31 cellular contexts compared by ENCODE assay signal in genomic region chr11:75101424-75102128, GRCh38. TPM values are rescaled to one million over a fixed set of nuclear protein-coding genes. Genes with fewer than 3 reads are reported as not detected.
"Had no signal": no experiment of that assay in that cellular context is flagged by ENCODE, and none has a peak within 500 bp of the region (broad histone marks: within the 10 kb centered on the region; RNA-seq: fewer than 3 reads in every experiment).

No MANE protein-coding gene starts in this region.

- DNase-seq: immature natural killer cell; kidney; left colon; left lung; lower lobe of right lung; mammary epithelial cell; mesenchymal stem cell; naive thymus-derived CD8-positive, alpha-beta T cell; nucleus accumbens; pancreas; posterior cingulate gyrus; retina; right cardiac atrium; stimulated activated CD4-positive, alpha-beta T cell treated with anti-CD3 and anti-CD28 coated beads, Interleukin-12 subunit alpha, Interleukin-12 subunit beta, amount 100 ng/mL, for 4 hours; stimulated activated CD4-positive, alpha-beta T cell treated with anti-CD3 and anti-CD28 coated beads, Interleukin-15, amount 100 ng/mL, for 24 hours; stimulated activated CD4-positive, alpha-beta T cell treated with anti-CD3 and anti-CD28 coated beads, Interleukin-2, amount 100 ng/mL, for 24 hours; stimulated activated CD4-positive, alpha-beta T cell treated with anti-CD3 and anti-CD28 coated beads, Interleukin-4, amount 100 ng/mL, for 1 hour; stimulated activated naive B cell treated with anti-CD40 and anti-IgM and Interleukin-4, amounts not matched to agents 10 μg/mL and 1 μg/mL and 100 μg/mL, for 72 hours; stimulated activated naive CD8-positive, alpha-beta T cell treated with anti-CD3 and anti-CD28 coated beads, Interleukin-15, Interleukin-2, amounts not matched to agents 100 U/mL and 50 U/mL, for 24 hours; stomach; testis; thyroid gland; transverse colon; upper lobe of left lung had no signal

- H3K27ac ChIP-seq: left lung, lower lobe of right lung, pancreas, prostate gland, skin epidermis, stomach, testis, thyroid gland, transverse colon, upper lobe of left lung, vagina had no signal

- ATAC-seq: left colon; left lung; lower lobe of right lung; naive thymus-derived CD8-positive, alpha-beta T cell; pancreas; right cardiac atrium; sciatic nerve; stimulated activated naive B cell treated with anti-CD40 and anti-IgM and Interleukin-4, amounts not matched to agents 10 μg/mL and 1 μg/mL and 100 μg/mL, for 72 hours; stimulated activated naive CD8-positive, alpha-beta T cell treated with anti-CD3 and anti-CD28 coated beads, Interleukin-15, Interleukin-2, amounts not matched to agents 100 U/mL and 50 U/mL, for 24 hours had no signal

- FAIRE-seq: islet of Langerhans, kidney, pancreas had no signal

- H3K4me3 ChIP-seq: left lung, lower lobe of right lung, pancreas, prostate gland, skin epidermis, stomach, testis, thyroid gland, transverse colon, upper lobe of left lung, vagina had no signal

- H3K4me1 ChIP-seq: left lung, lower lobe of right lung, pancreas, prostate gland, stomach, testis, thyroid gland, transverse colon, upper lobe of left lung, vagina had no signal

- H3K9me3 ChIP-seq: left lung, lower lobe of right lung, pancreas, prostate gland, stomach, testis, thyroid gland, transverse colon, upper lobe of left lung, vagina had no signal

RNA-seq across cellular contexts. Expression of gene OR2AT4, which starts 4.9 kb away (rescaled TPM):
- polyA plus RNA-seq: immature natural killer cell; liver; mammary epithelial cell; naive thymus-derived CD8-positive, alpha-beta T cell; right cardiac atrium; stomach; urinary bladder had no signal

RNA-seq across cellular contexts. Expression of gene SLCO2B1, which starts 49.3 kb away (rescaled TPM):
- polyA plus RNA-seq: immature natural killer cell; mammary epithelial cell; naive thymus-derived CD8-positive, alpha-beta T cell had no signal
